ENCODE assay signal across 8 cellular contexts in the genomic region with DNA sequence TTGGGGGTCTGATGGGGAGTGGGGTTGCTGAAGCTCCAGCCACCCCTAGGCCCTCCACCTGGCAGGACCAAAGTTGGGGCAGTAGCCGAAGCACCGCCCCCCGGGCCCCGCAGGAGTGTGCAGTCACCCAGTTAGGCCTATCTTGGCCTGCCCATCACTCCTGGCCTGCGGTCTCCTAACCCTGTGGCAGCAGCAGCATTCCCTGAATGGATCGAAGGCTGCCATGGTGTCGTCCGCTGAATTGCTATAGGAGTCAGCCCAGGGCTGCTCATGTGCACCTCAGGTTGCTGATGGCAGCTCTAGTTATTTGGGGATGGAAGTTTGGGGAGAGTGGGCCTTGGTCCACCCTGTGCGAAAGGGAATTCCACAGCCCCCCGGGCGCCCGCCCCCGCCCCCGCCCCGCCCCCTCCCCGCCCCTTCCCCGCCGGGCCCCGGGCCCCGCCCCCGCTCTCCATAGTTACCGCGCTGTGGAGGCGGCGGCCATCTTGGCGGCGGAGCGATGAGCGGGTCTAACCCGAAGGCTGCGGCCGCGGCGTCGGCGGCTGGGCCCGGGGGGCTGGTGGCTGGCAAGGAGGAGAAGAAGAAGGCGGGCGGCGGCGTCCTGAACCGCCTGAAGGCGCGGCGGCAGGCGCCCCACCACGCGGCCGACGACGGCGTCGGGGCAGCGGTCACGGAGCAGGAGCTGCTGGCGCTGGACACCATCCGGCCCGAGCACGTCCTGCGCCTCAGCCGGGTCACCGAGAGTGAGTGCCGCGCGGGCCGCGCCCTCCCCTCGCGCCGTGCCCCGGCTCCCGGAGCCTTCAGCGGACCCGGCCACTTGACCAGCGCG. TPM values are rescaled to one million over a fixed set of nuclear protein-coding genes. Genes with fewer than 3 reads are reported as not detected.
DNase-seq lines count a peak whose midpoint lies in the region; ATAC-seq and TF ChIP-seq lines count a peak whose summit lies in the region.

A gene (plus strand): TSS at position 483 of the 829 bp plus-strand sequence. CDS start 17 bp downstream, at position 500.

- intact Hi-C loops in lower lobe of right lung (cut with DNase I) = loop anchor here (10.0 kb wide), 1 partner anchor 125 kb away; a partner anchor contains a TSS

- no peak for TF ChIP-seq CTCF in lower lobe of right lung (IDR thresholded peaks at IDR 0.05)

- H3K4me1 ChIP-seq in lower lobe of right lung = peaks cover 35% of the 10 kb centered on the region

- DNase-seq in DMS 273 (lab: John Stamatoyannopoulos, UW; ENCODE audit: unreplicated experiment) (peak; percentile 79), DMS 273 treated with DMSO at 0.1 percent for 48 hours (lab: John Stamatoyannopoulos, UW) (no peak), NCI-H345 (lab: John Stamatoyannopoulos, UW) (peak; percentile 71), ecto neural progenitor cell (ENCODE audit: low spot score) (peak; percentile 92), lower lobe of right lung (peak; percentile 85)
- DNase-seq in activated CD4-positive, alpha-beta memory T cell treated with anti-CD3 and anti-CD28 coated beads, Interleukin-2, amount 10 ng/mL, durations not matched to agents 7 days and 5 days = peak; percentile 76
- DNase-seq in stimulated activated CD4-positive, alpha-beta T cell treated with anti-CD3 and anti-CD28 coated beads, TNF-alpha, amount 100 ng/mL, for 1 hour (ENCODE audit: low read depth in 3 of 3, low spot score in 1 of 3) = peak; percentile 31 to 71 (median 45)

- H3K4me1 Mint-ChIP-seq in activated CD4-positive, alpha-beta memory T cell treated with anti-CD3 and anti-CD28 coated beads, Interleukin-2, amount 10 ng/mL, durations not matched to agents 7 days and 5 days = peaks cover 34% of the 10 kb centered on the region

- no peaks in the 10 kb centered on the region for H3K27me3 ChIP-seq in lower lobe of right lung (ENCODE audit: low read depth)

- peaks cover 21% of the 10 kb centered on the region for H3K36me3 Mint-ChIP-seq in activated CD4-positive, alpha-beta memory T cell treated with anti-CD3 and anti-CD28 coated beads, Interleukin-2, amount 10 ng/mL, durations not matched to agents 7 days and 5 days (ENCODE audit: low read depth)

- ATAC-seq in HG02938 (IDR thresholded peaks at IDR 0.05; ENCODE audit: unreplicated experiment) (peak; percentile 58), lower lobe of right lung (peak; percentile 92 to 94)

- H3K9me3 Mint-ChIP-seq in activated CD4-positive, alpha-beta memory T cell treated with anti-CD3 and anti-CD28 coated beads, Interleukin-2, amount 10 ng/mL, durations not matched to agents 7 days and 5 days = no peaks in the 10 kb centered on the region

- POLR2A ChIA-PET in activated CD4-positive, alpha-beta memory T cell treated with anti-CD3 and anti-CD28 coated beads, Interleukin-2, amount 10 ng/mL, durations not matched to agents 7 days and 5 days (lab: Charles Lee) = interaction anchor here (0.7 to 2.7 kb wide), 12 partner anchors 10 to 278 kb away, joined by 3 to 24 read pairs (median 4); a partner anchor contains a TSS

- H3K4me3 ChIP-seq in lower lobe of right lung = peak within 1 kb of the TSS; percentile 93

- H3K4me3 Mint-ChIP-seq in activated CD4-positive, alpha-beta memory T cell treated with anti-CD3 and anti-CD28 coated beads, Interleukin-2, amount 10 ng/mL, durations not matched to agents 7 days and 5 days = peak within 1 kb of the TSS; percentile 84

- peak within 1 kb of the TSS; percentile 92 for H3K27ac ChIP-seq in lower lobe of right lung

- no peaks in the 10 kb centered on the region for H3K9me3 ChIP-seq in lower lobe of right lung

- H3K36me3 ChIP-seq in lower lobe of right lung = peaks cover 22% of the 10 kb centered on the region

- CTCF ChIA-PET in activated CD4-positive, alpha-beta memory T cell treated with anti-CD3 and anti-CD28 coated beads, Interleukin-2, amount 10 ng/mL, durations not matched to agents 7 days and 5 days (lab: Charles Lee) = interaction anchor here (0.8 to 6.4 kb wide), 6 partner anchors 10 to 128 kb away, joined by 3 to 57 read pairs (median 4); a partner anchor contains a TSS

- peak within 1 kb of the TSS; percentile 65 for H3K27ac Mint-ChIP-seq in activated CD4-positive, alpha-beta memory T cell treated with anti-CD3 and anti-CD28 coated beads, Interleukin-2, amount 10 ng/mL, durations not matched to agents 7 days and 5 days

- no peaks in the 10 kb centered on the region for H3K27me3 Mint-ChIP-seq in activated CD4-positive, alpha-beta memory T cell treated with anti-CD3 and anti-CD28 coated beads, Interleukin-2, amount 10 ng/mL, durations not matched to agents 7 days and 5 days

RNA-seq across cellular contexts. Expression of the gene that starts here (rescaled TPM):
- 10 to 100 TPM; 22.4 to 23.6 TPM for total RNA-seq in activated CD4-positive, alpha-beta memory T cell treated with anti-CD3 and anti-CD28 coated beads, Interleukin-2, amount 10 ng/mL, durations not matched to agents 7 days and 5 days
- 27.1 TPM for total RNA-seq in lower lobe of right lung
